In the genomic region with DNA sequence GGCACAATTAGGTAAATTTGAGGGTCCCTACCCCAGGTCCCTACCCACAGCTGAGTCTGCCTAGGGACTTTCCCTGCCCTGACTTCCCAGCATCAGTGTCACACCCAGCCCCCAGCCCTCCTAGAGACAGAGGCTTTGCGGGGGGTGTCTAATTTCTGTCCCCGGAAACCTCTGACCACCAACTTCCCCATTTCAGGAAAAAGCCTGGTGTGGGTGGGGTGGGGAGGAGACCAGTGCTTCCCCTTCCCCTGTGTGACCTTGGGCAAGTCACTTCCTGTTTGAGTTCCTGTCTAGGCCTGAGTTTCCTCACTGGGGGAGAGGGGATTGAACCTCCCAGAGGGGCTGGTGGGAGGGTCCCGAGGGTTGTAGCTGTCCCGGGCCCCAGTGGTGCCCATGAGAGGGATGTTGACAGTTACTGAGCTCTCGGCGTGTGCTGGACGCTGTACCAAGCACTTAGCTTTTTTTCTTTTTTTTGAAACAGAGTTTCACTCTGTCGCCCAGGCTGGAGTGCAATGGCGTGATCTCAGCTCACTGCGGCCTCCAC, we compare ENCODE assay signal across 1 cellular context.
TF ChIP-seq lines count a peak whose summit lies in the region.

No MANE protein-coding gene starts in this region.

TF ChIP-seq in K562, 482 proteins besides CTCF, POLR2A, EP300 and RAD21 (continued from another document and continues in another):
- TF ChIP-seq KAT7 (CRISPR knock-in tag; IDR thresholded peaks at IDR 0.05; ENCODE audit: borderline replicate concordance) (0 out of 2 replicates have a peak, but pooled peaks have one; percentile 38), ZNF3 (CRISPR knock-in tag; IDR thresholded peaks at IDR 0.05) (no peak), OTX1 (CRISPR knock-in tag; IDR thresholded peaks at IDR 0.05) (no peak), PRMT5 (CRISPR knock-in tag; IDR thresholded peaks at IDR 0.05) (no peak), ZNF717 (CRISPR knock-in tag; IDR thresholded peaks at IDR 0.05) (no peak), TOE1 (IDR thresholded peaks at IDR 0.05; ENCODE audit: borderline replicate concordance) (no peak), TOE1 (CRISPR knock-in tag; IDR thresholded peaks at IDR 0.05; ENCODE audit: borderline replicate concordance, low read depth) (no peak), ETV6 (IDR thresholded peaks at IDR 0.05; ENCODE audit: borderline replicate concordance in 1 of 2, low read depth in 2 of 2, low read length in 1 of 2) (peak; percentile 99 to 100), ETV6 (CRISPR knock-in tag; IDR thresholded peaks at IDR 0.05; ENCODE audit: borderline replicate concordance) (no peak), MAZ (CRISPR knock-in tag; conservative IDR thresholded peaks at IDR 0.05 in 1 of 2, IDR thresholded peaks at IDR 0.05 in 1 of 2) (peak in 1 of 2 experiments; percentile 86; a peak in 2 of 4 replicates), SP2 (IDR thresholded peaks at IDR 0.05; ENCODE audit: extremely low read depth, low read depth, low read length, poor library complexity, severe bottlenecking) (no peak), ZFP30 (CRISPR knock-in tag; IDR thresholded peaks at IDR 0.05; ENCODE audit: borderline replicate concordance) (no peak), SIX5 (IDR thresholded peaks at IDR 0.05; ENCODE audit: borderline replicate concordance in 1 of 2, insufficient read depth in 1 of 2, low read depth in 1 of 2, low read length in 2 of 2) (no peak), ETV1 (tag; conservative IDR thresholded peaks at IDR 0.05; ENCODE audit: low read depth) (peak; percentile 76), ETV5 (CRISPR knock-in tag; IDR thresholded peaks at IDR 0.05; ENCODE audit: low read depth) (peak; percentile 72), RREB1 (CRISPR knock-in tag; IDR thresholded peaks at IDR 0.05) (no peak), ZFPM2 (CRISPR knock-in tag; IDR thresholded peaks at IDR 0.05) (no peak), HNRNPUL1 (IDR thresholded peaks at IDR 0.05; ENCODE audit: low read length) (no peak), EWSR1 (IDR thresholded peaks at IDR 0.05; ENCODE audit: borderline replicate concordance, low read depth, partially characterized antibody) (no peak), ZNF239 (CRISPR knock-in tag; IDR thresholded peaks at IDR 0.05) (no peak), SMARCA4 (IDR thresholded peaks at IDR 0.05) (peak; percentile 64; the same call in 1 of the 2 replicates), TFAP4 (CRISPR knock-in tag; IDR thresholded peaks at IDR 0.05; ENCODE audit: borderline replicate concordance) (peak; percentile 49; the same call in 1 of the 2 replicates), SOX6 (IDR thresholded peaks at IDR 0.05) (peak; percentile 53; the same call in 1 of the 2 replicates), SPI1 (IDR thresholded peaks at IDR 0.05; ENCODE audit: borderline replicate concordance, low read depth, low read length) (peak; percentile 97), NONO (IDR thresholded peaks at IDR 0.05; ENCODE audit: low read depth in 2 of 2, low read length in 1 of 2) (no peak), MTF1 (CRISPR knock-in tag; IDR thresholded peaks at IDR 0.05; ENCODE audit: borderline replicate concordance) (no peak), NFXL1 (CRISPR knock-in tag; IDR thresholded peaks at IDR 0.05) (no peak), TSC22D4 (tag; IDR thresholded peaks at IDR 0.05) (no peak), SMARCE1 (IDR thresholded peaks at IDR 0.05) (peak; percentile 79; the same call in 1 of the 2 replicates), BCLAF1 (IDR thresholded peaks at IDR 0.05; ENCODE audit: borderline replicate concordance in 1 of 2, control insufficient read depth in 1 of 2, low read depth in 2 of 2, low read length in 1 of 2) (no peak), ZFP91 (CRISPR knock-in tag; IDR thresholded peaks at IDR 0.05) (no peak), E2F6 (IDR thresholded peaks at IDR 0.05; ENCODE audit: borderline replicate concordance in 1 of 2, extremely low read depth in 1 of 2, insufficient read depth in 1 of 2, insufficient read length in 1 of 2, low read depth in 1 of 2, low read length in 1 of 2, poor library complexity in 1 of 2, severe bottlenecking in 1 of 2) (no peak), KLF16 (IDR thresholded peaks at IDR 0.05) (no peak), ZNF212 (CRISPR knock-in tag; IDR thresholded peaks at IDR 0.05) (no peak), KDM1A (IDR thresholded peaks at IDR 0.05) (no peak)
- TF ChIP-seq, protein P1, sequence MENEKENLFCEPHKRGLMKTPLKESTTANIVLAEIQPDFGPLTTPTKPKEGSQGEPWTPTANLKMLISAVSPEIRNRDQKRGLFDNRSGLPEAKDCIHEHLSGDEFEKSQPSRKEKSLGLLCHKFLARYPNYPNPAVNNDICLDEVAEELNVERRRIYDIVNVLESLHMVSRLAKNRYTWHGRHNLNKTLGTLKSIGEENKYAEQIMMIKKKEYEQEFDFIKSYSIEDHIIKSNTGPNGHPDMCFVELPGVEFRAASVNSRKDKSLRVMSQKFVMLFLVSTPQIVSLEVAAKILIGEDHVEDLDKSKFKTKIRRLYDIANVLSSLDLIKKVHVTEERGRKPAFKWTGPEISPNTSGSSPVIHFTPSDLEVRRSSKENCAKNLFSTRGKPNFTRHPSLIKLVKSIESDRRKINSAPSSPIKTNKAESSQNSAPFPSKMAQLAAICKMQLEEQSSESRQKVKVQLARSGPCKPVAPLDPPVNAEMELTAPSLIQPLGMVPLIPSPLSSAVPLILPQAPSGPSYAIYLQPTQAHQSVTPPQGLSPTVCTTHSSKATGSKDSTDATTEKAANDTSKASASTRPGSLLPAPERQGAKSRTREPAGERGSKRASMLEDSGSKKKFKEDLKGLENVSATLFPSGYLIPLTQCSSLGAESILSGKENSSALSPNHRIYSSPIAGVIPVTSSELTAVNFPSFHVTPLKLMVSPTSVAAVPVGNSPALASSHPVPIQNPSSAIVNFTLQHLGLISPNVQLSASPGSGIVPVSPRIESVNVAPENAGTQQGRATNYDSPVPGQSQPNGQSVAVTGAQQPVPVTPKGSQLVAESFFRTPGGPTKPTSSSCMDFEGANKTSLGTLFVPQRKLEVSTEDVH (IDR thresholded peaks at IDR 0.05; ENCODE audit: low read depth, partially characterized antibody) = no peak
- TF ChIP-seq, protein P2, sequence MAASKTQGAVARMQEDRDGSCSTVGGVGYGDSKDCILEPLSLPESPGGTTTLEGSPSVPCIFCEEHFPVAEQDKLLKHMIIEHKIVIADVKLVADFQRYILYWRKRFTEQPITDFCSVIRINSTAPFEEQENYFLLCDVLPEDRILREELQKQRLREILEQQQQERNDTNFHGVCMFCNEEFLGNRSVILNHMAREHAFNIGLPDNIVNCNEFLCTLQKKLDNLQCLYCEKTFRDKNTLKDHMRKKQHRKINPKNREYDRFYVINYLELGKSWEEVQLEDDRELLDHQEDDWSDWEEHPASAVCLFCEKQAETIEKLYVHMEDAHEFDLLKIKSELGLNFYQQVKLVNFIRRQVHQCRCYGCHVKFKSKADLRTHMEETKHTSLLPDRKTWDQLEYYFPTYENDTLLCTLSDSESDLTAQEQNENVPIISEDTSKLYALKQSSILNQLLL (CRISPR knock-in tag; IDR thresholded peaks at IDR 0.05; ENCODE audit: borderline replicate concordance) = no peak
- TF ChIP-seq, protein P3, sequence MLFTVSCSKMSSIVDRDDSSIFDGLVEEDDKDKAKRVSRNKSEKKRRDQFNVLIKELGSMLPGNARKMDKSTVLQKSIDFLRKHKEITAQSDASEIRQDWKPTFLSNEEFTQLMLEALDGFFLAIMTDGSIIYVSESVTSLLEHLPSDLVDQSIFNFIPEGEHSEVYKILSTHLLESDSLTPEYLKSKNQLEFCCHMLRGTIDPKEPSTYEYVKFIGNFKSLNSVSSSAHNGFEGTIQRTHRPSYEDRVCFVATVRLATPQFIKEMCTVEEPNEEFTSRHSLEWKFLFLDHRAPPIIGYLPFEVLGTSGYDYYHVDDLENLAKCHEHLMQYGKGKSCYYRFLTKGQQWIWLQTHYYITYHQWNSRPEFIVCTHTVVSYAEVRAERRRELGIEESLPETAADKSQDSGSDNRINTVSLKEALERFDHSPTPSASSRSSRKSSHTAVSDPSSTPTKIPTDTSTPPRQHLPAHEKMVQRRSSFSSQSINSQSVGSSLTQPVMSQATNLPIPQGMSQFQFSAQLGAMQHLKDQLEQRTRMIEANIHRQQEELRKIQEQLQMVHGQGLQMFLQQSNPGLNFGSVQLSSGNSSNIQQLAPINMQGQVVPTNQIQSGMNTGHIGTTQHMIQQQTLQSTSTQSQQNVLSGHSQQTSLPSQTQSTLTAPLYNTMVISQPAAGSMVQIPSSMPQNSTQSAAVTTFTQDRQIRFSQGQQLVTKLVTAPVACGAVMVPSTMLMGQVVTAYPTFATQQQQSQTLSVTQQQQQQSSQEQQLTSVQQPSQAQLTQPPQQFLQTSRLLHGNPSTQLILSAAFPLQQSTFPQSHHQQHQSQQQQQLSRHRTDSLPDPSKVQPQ (CRISPR knock-in tag; IDR thresholded peaks at IDR 0.05; ENCODE audit: borderline replicate concordance) = no peak
